Comparison of ENCODE assay signal across 1 cellular context in genomic region chr14:24141030-24141880, GRCh38.
TF ChIP-seq lines count a peak whose summit lies in the region.

TSS of gene EMC9 (minus strand) at chr14:24141591. CDS start at chr14:24141304, 287 bp downstream.

TF ChIP-seq in HepG2, 621 proteins besides CTCF, POLR2A, EP300 and RAD21 (continued from another document and continues in another):
- peak; percentile 89 to 98 for TF ChIP-seq HMGXB4 (CRISPR knock-in tag; IDR thresholded peaks at IDR 0.05; ENCODE audit: borderline replicate concordance in 1 of 2, low read depth in 1 of 2)
- no peak for TF ChIP-seq AFF4 (CRISPR knock-in tag; IDR thresholded peaks at IDR 0.05)
- peak in 1 of 2 experiments; percentile 98; a peak in 2 of 4 replicates for TF ChIP-seq KLF16 (CRISPR knock-in tag; IDR thresholded peaks at IDR 0.05)
- no peak for TF ChIP-seq ZNF572 (CRISPR knock-in tag; IDR thresholded peaks at IDR 0.05)
- no peak; the same call in 1 of the 2 replicates for TF ChIP-seq PAF1 (CRISPR knock-in tag; IDR thresholded peaks at IDR 0.05)
- TF ChIP-seq NCOR1 (IDR thresholded peaks at IDR 0.05; ENCODE audit: borderline replicate concordance, low read length): peak; percentile 62; the same call in 1 of the 2 replicates
- TF ChIP-seq JUN (CRISPR knock-in tag; IDR thresholded peaks at IDR 0.05): peak; percentile 81
- peak; percentile 100 for TF ChIP-seq UBTF (CRISPR knock-in tag; IDR thresholded peaks at IDR 0.05)
- TF ChIP-seq ZNF713 (CRISPR knock-in tag; IDR thresholded peaks at IDR 0.05): peak; percentile 100
- TF ChIP-seq CCAR2 (optimal IDR thresholded peaks at IDR 0.05; ENCODE audit: low read depth, low read length): peak; percentile 27
- TF ChIP-seq ASH2L (IDR thresholded peaks at IDR 0.05; ENCODE audit: insufficient read length, low read depth, low read length): peak; percentile 95
- peak; percentile 92 for TF ChIP-seq SPEN (CRISPR knock-in tag; IDR thresholded peaks at IDR 0.05; ENCODE audit: low read depth)
- peak; percentile 91 for TF ChIP-seq KDM3A (CRISPR knock-in tag; IDR thresholded peaks at IDR 0.05; ENCODE audit: low read depth)
- TF ChIP-seq ATM (IDR thresholded peaks at IDR 0.05; ENCODE audit: borderline replicate concordance): no peak
- peak; percentile 92; the same call in 1 of the 2 replicates for TF ChIP-seq ZNF335 (CRISPR knock-in tag; IDR thresholded peaks at IDR 0.05)
- peak; percentile 93 for TF ChIP-seq ATF5 (CRISPR knock-in tag; IDR thresholded peaks at IDR 0.05; ENCODE audit: low read depth)
- peak; percentile 80; the same call in 1 of the 2 replicates for TF ChIP-seq SIX4 (CRISPR knock-in tag; IDR thresholded peaks at IDR 0.05)
- TF ChIP-seq EED (CRISPR knock-in tag; IDR thresholded peaks at IDR 0.05): peak; percentile 99
- no peak for TF ChIP-seq ZC3H13 (CRISPR knock-in tag; IDR thresholded peaks at IDR 0.05)
- peak; percentile 99 for TF ChIP-seq ZNF550 (CRISPR knock-in tag; IDR thresholded peaks at IDR 0.05; ENCODE audit: borderline replicate concordance)
- no peak for TF ChIP-seq ZNF124 (CRISPR knock-in tag; IDR thresholded peaks at IDR 0.05)
- no peak for TF ChIP-seq SRSF9 (IDR thresholded peaks at IDR 0.05; ENCODE audit: borderline replicate concordance, insufficient read depth, low read depth, low read length, poor library complexity, severe bottlenecking)
- 0 out of 2 replicates have a peak, but pooled peaks have one; percentile 66 for TF ChIP-seq TEAD2 (CRISPR knock-in tag; IDR thresholded peaks at IDR 0.05)
- TF ChIP-seq HMG20B (CRISPR knock-in tag; conservative IDR thresholded peaks at IDR 0.05): peak; percentile 81
- TF ChIP-seq ZNF30 (CRISPR knock-in tag; IDR thresholded peaks at IDR 0.05): no peak
- no peak for TF ChIP-seq ARNT (IDR thresholded peaks at IDR 0.05)
- peak; percentile 90 for TF ChIP-seq GATA4 (IDR thresholded peaks at IDR 0.05; ENCODE audit: borderline replicate concordance, low read depth)
- no peak for TF ChIP-seq ZNF816 (CRISPR knock-in tag; IDR thresholded peaks at IDR 0.05; ENCODE audit: borderline replicate concordance)
- TF ChIP-seq ZNF292 (CRISPR knock-in tag; IDR thresholded peaks at IDR 0.05; ENCODE audit: borderline replicate concordance, low read depth): peak; percentile 80
- peak; percentile 85 for TF ChIP-seq ZNF512 (CRISPR knock-in tag; IDR thresholded peaks at IDR 0.05)
- TF ChIP-seq KIAA2018 (CRISPR knock-in tag; IDR thresholded peaks at IDR 0.05; ENCODE audit: borderline replicate concordance): peak; percentile 95
- TF ChIP-seq ZNF574 (CRISPR knock-in tag; IDR thresholded peaks at IDR 0.05): peak; percentile 86; the same call in 1 of the 2 replicates
- no peak for TF ChIP-seq ZMAT5 (CRISPR knock-in tag; IDR thresholded peaks at IDR 0.05; ENCODE audit: borderline replicate concordance, low read depth)
- no peak for TF ChIP-seq ZKSCAN5 (CRISPR knock-in tag; IDR thresholded peaks at IDR 0.05)
